In the genomic region with DNA sequence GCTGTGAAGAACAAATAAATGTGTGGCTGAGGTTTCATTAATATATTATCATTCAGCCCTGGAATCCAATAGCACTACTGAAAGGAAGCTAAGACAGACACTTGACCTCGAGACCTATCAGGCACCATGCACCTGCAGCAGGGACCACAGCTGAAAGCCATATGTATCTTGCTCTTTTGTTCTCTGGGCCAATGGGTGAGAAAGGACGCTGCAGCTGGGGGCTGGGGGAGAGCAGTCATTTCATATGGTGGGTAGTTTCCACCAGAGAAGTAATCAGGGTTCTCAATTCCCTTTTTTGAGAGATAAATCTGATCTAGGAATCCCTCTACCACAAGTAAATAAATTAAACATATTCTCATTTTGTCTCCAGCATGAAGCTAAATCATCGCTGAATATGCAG, we compare ENCODE assay signal across 14 cellular contexts.
DNase-seq lines count a peak whose midpoint lies in the region; ATAC-seq and TF ChIP-seq lines count a peak whose summit lies in the region.
"Had no signal": no experiment of that assay in that cellular context is flagged by ENCODE, and none has a peak within 500 bp of the region (broad histone marks: within the 10 kb centered on the region; RNA-seq: fewer than 3 reads in every experiment).

No MANE protein-coding gene starts in this region.

- peaks cover 93% of the 10 kb centered on the region for H3K36me3 ChIP-seq in DND-41 (ENCODE audit: insufficient read depth, low read length)
- H3K36me3 ChIP-seq: uterus had no signal

- no peak overlapping the region for H3K27ac Mint-ChIP-seq in activated CD8-positive, alpha-beta T cell treated with anti-CD3 and anti-CD28 coated beads, Interleukin-2, amount 10 ng/mL, durations not matched to agents 7 days and 5 days
- H3K27ac Mint-ChIP-seq: activated T-helper 1 cell treated with anti-CD3 and anti-CD28 coated beads, Interleukin-12 subunit alpha, Interleukin-12 subunit beta, Interleukin-2, Interleukin-4 antibody, amounts not matched to agents 30 ng/mL and 10 ng/mL and 1 ng/mL, durations not matched to agents 14 hours and 24 hours and 36 hours; T-helper 1 cell treated with Interleukin-12 subunit alpha and Interleukin-12 subunit beta and Interleukin-4 antibody, amounts not matched to agents 30 μg/mL and 1 μg/mL, for 36 hours had no signal

- no peak overlapping the region for H3K4me2 ChIP-seq in DND-41 (ENCODE audit: insufficient read depth, low read length)

- H3K4me3 ChIP-seq in DND-41 (ENCODE audit: low read depth in 1 of 2, low read length in 2 of 2), result no peak overlapping the region
- H3K4me3 ChIP-seq: psoas muscle, uterus had no signal

- H3K9ac ChIP-seq in DND-41 (ENCODE audit: low read depth, low read length), result no peak overlapping the region

- H3K4me3 Mint-ChIP-seq in activated CD8-positive, alpha-beta T cell treated with anti-CD3 and anti-CD28 coated beads, Interleukin-2, amount 10 ng/mL, durations not matched to agents 7 days and 5 days, result no peak overlapping the region
- H3K4me3 Mint-ChIP-seq: activated T-helper 1 cell treated with anti-CD3 and anti-CD28 coated beads, Interleukin-12 subunit alpha, Interleukin-12 subunit beta, Interleukin-2, Interleukin-4 antibody, amounts not matched to agents 30 ng/mL and 10 ng/mL and 1 ng/mL, durations not matched to agents 14 hours and 24 hours and 36 hours; T-helper 1 cell treated with Interleukin-12 subunit alpha and Interleukin-12 subunit beta and Interleukin-4 antibody, amounts not matched to agents 30 μg/mL and 1 μg/mL, for 36 hours had no signal

- no peak for TF ChIP-seq CTCF in DND-41 (IDR thresholded peaks at IDR 0.05; ENCODE audit: borderline replicate concordance, extremely low read depth, low read length, poor library complexity, severe bottlenecking)

- H3K27me3 Mint-ChIP-seq in activated CD8-positive, alpha-beta T cell treated with anti-CD3 and anti-CD28 coated beads, Interleukin-2, amount 10 ng/mL, durations not matched to agents 7 days and 5 days (ENCODE audit: low read depth), result no peaks in the 10 kb centered on the region

- POLR2A ChIA-PET in activated CD8-positive, alpha-beta T cell treated with anti-CD3 and anti-CD28 coated beads, Interleukin-2, amount 10 ng/mL, durations not matched to agents 7 days and 5 days (lab: Charles Lee), result no interaction called here

- CTCF ChIA-PET in activated CD8-positive, alpha-beta T cell treated with anti-CD3 and anti-CD28 coated beads, Interleukin-2, amount 10 ng/mL, durations not matched to agents 7 days and 5 days (lab: Charles Lee), result no interaction called here

- ATAC-seq in DND-41 (ENCODE audit: insufficient read depth, low read depth) (peak; percentile 78), GM19372 (IDR thresholded peaks at IDR 0.05; ENCODE audit: low read depth, unreplicated experiment) (peak; percentile 73), HG03103 (IDR thresholded peaks at IDR 0.05; ENCODE audit: low read depth, unreplicated experiment) (peak; percentile 58)
- ATAC-seq in activated CD8-positive, alpha-beta T cell treated with anti-CD3 and anti-CD28 coated beads, Interleukin-2, amount 10 ng/mL, durations not matched to agents 7 days and 5 days, result no peak
- ATAC-seq: psoas muscle had no signal

- no peaks in the 10 kb centered on the region for H3K36me3 Mint-ChIP-seq in activated CD8-positive, alpha-beta T cell treated with anti-CD3 and anti-CD28 coated beads, Interleukin-2, amount 10 ng/mL, durations not matched to agents 7 days and 5 days (ENCODE audit: low read depth)

- peaks cover 11% of the 10 kb centered on the region for H3K4me1 ChIP-seq in DND-41 (ENCODE audit: insufficient read depth, low read length)
- H3K4me1 ChIP-seq: psoas muscle, uterus had no signal

- H3K27ac ChIP-seq in DND-41 (ENCODE audit: low read length), result peak overlapping the region; percentile 48
- H3K27ac ChIP-seq: psoas muscle, uterus had no signal

- no peaks in the 10 kb centered on the region for H3K27me3 ChIP-seq in DND-41 (ENCODE audit: insufficient read depth, low read length, poor library complexity)
- H3K27me3 ChIP-seq: uterus had no signal

- no peaks in the 10 kb centered on the region for H3K9me3 Mint-ChIP-seq in activated CD8-positive, alpha-beta T cell treated with anti-CD3 and anti-CD28 coated beads, Interleukin-2, amount 10 ng/mL, durations not matched to agents 7 days and 5 days (ENCODE audit: insufficient read depth)
- H3K9me3 Mint-ChIP-seq: activated T-helper 1 cell treated with anti-CD3 and anti-CD28 coated beads, Interleukin-12 subunit alpha, Interleukin-12 subunit beta, Interleukin-2, Interleukin-4 antibody, amounts not matched to agents 30 ng/mL and 10 ng/mL and 1 ng/mL, durations not matched to agents 14 hours and 24 hours and 36 hours; T-helper 1 cell treated with Interleukin-12 subunit alpha and Interleukin-12 subunit beta and Interleukin-4 antibody, amounts not matched to agents 30 μg/mL and 1 μg/mL, for 36 hours had no signal

- no peaks in the 10 kb centered on the region for H3K9me3 ChIP-seq in DND-41 (ENCODE audit: insufficient read depth, low read length, severe bottlenecking)
- H3K9me3 ChIP-seq: psoas muscle, uterus had no signal

- peaks cover 2% of the 10 kb centered on the region; the same call in 1 of the 2 replicates for H4K20me1 ChIP-seq in DND-41 (ENCODE audit: insufficient read depth, low read length)

- H3K4me1 Mint-ChIP-seq in activated CD8-positive, alpha-beta T cell treated with anti-CD3 and anti-CD28 coated beads, Interleukin-2, amount 10 ng/mL, durations not matched to agents 7 days and 5 days (ENCODE audit: low read depth), result no peaks in the 10 kb centered on the region

- DNase-seq in DND-41 (peak; percentile 43), NCI-H2196 treated with DMSO at 0.1 percent for 48 hours (lab: John Stamatoyannopoulos, UW; ENCODE audit: unreplicated experiment) (peak; percentile 76), NCI-H524 treated with DMSO at 0.1 percent for 48 hours (lab: John Stamatoyannopoulos, UW) (no peak), NCI-H1436 treated with DMSO at 0.1 percent for 48 hours (lab: John Stamatoyannopoulos, UW) (no peak), dedifferentiated amniotic fluid mesenchymal stem cell (ENCODE audit: extremely low spot score) (no peak)
- no peak for DNase-seq in activated CD8-positive, alpha-beta T cell treated with anti-CD3 and anti-CD28 coated beads, Interleukin-2, amount 10 ng/mL, durations not matched to agents 7 days and 5 days
- DNase-seq: activated CD4-positive, alpha-beta T cell treated with anti-CD3 and anti-CD28 coated beads for 48 hours; NCI-H2081 treated with DMSO at 0.1 percent for 48 hours; psoas muscle; uterus had no signal

- H3K79me2 ChIP-seq in DND-41 (ENCODE audit: insufficient read depth, low read length), result peaks cover 64% of the 10 kb centered on the region

- H2AFZ ChIP-seq in DND-41 (ENCODE audit: low read depth, low read length), result no peak overlapping the region

Comparison
In these comparisons a context has a peak if more than half of its experiments do, and no peak if none do; other contexts are left out.
1. DNase-seq: peak in DND-41 (single experiment) and NCI-H2196 treated with DMSO at 0.1 percent for 48 hours (single experiment); none in NCI-H524 treated with DMSO at 0.1 percent for 48 hours (single experiment), activated CD8-positive, alpha-beta T cell treated with anti-CD3 and anti-CD28 coated beads, Interleukin-2, amount 10 ng/mL, durations not matched to agents 7 days and 5 days (single experiment), NCI-H1436 treated with DMSO at 0.1 percent for 48 hours (single experiment) and dedifferentiated amniotic fluid mesenchymal stem cell (single experiment).